8 cellular contexts compared by ENCODE assay signal in genomic region chr9:89422151-89422918, GRCh38.
DNase-seq lines count a peak whose midpoint lies in the region; ATAC-seq, FAIRE-seq and TF ChIP-seq lines count a peak whose summit lies in the region.

No MANE protein-coding gene starts in this region.

- peaks cover 0 to 9% of the 10 kb centered on the region in 2 donors for H3K4me1 ChIP-seq in small intestine (ENCODE audit: control insufficient read depth in 2 of 2, insufficient read depth in 1 of 2, low read depth in 1 of 2, low read length in 1 of 2)

- ATAC-seq in SK-N-SH treated with all-trans-retinoic acid at 6 μM for 48 hours = peak; percentile 82
- ATAC-seq in HG02642 (IDR thresholded peaks at IDR 0.05; ENCODE audit: poor library complexity, unreplicated experiment) = no peak

- WGBS in small intestine, 3 donors = 63 to 88% (median 70%) methylated on average over 15 of the region's 15 CpGs

- no peak for FAIRE-seq in small intestine (lab: Jason Lieb, UNC)

- peak overlapping the region in 1 of 2 donors; percentile 69 for H3K27ac ChIP-seq in small intestine (ENCODE audit: low read depth in 1 of 2, low read length in 1 of 2)

- H3K36me3 Mint-ChIP-seq in activated naive CD8-positive, alpha-beta T cell treated with anti-CD3 and anti-CD28 coated beads for 36 hours = peaks cover 88% of the 10 kb centered on the region

- no peaks in the 10 kb centered on the region for H3K36me3 ChIP-seq in small intestine (ENCODE audit: control insufficient read depth in 2 of 2, insufficient read depth in 2 of 2, low read length in 2 of 2)

- peaks cover 97% of the 10 kb centered on the region for H3K4me1 Mint-ChIP-seq in activated naive CD8-positive, alpha-beta T cell treated with anti-CD3 and anti-CD28 coated beads for 36 hours

- no peaks in the 10 kb centered on the region for H3K9me3 ChIP-seq in small intestine (ENCODE audit: control insufficient read depth, low read depth)

- H3K27me3 ChIP-seq in small intestine (ENCODE audit: control insufficient read depth in 2 of 2, insufficient read depth in 2 of 2, low read length in 2 of 2) = no peaks in the 10 kb centered on the region

- peaks cover 19% of the 10 kb centered on the region for H3K9me3 Mint-ChIP-seq in activated naive CD8-positive, alpha-beta T cell treated with anti-CD3 and anti-CD28 coated beads for 36 hours

- H3K4me3 Mint-ChIP-seq in activated naive CD8-positive, alpha-beta T cell treated with anti-CD3 and anti-CD28 coated beads for 36 hours = peak overlapping the region; percentile 41

- DNase-seq in GM03348 (ENCODE audit: low spot score) (peak; percentile 50), small intestine (peak; percentile 33), NCI-H1436 (lab: John Stamatoyannopoulos, UW) (no peak), mesenteric fat pad (ENCODE audit: low spot score) (no peak), GM19238 (ENCODE audit: insufficient read length, low spot score) (no peak)
- DNase-seq in activated naive CD8-positive, alpha-beta T cell treated with anti-CD3 and anti-CD28 coated beads for 36 hours = peak; percentile 84

- H3K4me3 ChIP-seq in small intestine (ENCODE audit: low read depth in 1 of 2, low read length in 2 of 2) = no peak overlapping the region

- peak overlapping the region; percentile 99 for H3K27ac Mint-ChIP-seq in activated naive CD8-positive, alpha-beta T cell treated with anti-CD3 and anti-CD28 coated beads for 36 hours

- no peaks in the 10 kb centered on the region for H3K27me3 Mint-ChIP-seq in activated naive CD8-positive, alpha-beta T cell treated with anti-CD3 and anti-CD28 coated beads for 36 hours

TF ChIP-seq in SK-N-SH treated with all-trans-retinoic acid at 6 μM for 48 hours, 23 proteins besides CTCF, POLR2A, EP300 and RAD21:
- TF ChIP-seq ZNF8 (CRISPR knock-in tag; IDR thresholded peaks at IDR 0.05) = no peak
- TF ChIP-seq PATZ1 (CRISPR knock-in tag; IDR thresholded peaks at IDR 0.05; ENCODE audit: borderline replicate concordance) = peak; percentile 73; the same call in 1 of the 2 replicates

Comparison
In these comparisons a context has a peak if more than half of its experiments do, and no peak if none do; other contexts are left out.
1. DNase-seq: peak in GM03348 (single experiment), activated naive CD8-positive, alpha-beta T cell treated with anti-CD3 and anti-CD28 coated beads for 36 hours (single experiment) and small intestine (single experiment); none in NCI-H1436 (single experiment), mesenteric fat pad (single experiment) and GM19238 (single experiment).